18 cellular contexts compared by ENCODE assay signal in the genomic region with DNA sequence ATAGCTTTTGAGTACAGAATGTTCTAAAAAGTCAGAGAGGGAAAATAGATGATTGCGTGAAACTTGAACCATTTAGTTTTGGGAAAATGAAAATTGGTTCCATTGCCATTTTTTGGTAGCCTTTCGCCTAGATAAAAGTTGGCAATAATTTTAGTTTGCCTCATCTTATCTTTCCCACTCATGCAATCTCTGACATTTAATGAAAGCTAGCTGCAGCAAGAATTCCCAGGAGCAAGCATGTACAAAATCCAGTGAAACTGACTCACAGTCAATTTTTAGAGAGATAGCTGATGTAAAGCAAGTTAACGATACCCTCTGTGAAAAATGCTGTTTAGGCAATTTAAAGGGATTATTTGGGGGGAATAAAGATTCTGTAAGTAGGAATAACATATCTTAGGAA.
DNase-seq lines count a peak whose midpoint lies in the region; ATAC-seq and TF ChIP-seq lines count a peak whose summit lies in the region.
"Had no signal": no experiment of that assay in that cellular context is flagged by ENCODE, and none has a peak within 500 bp of the region (broad histone marks: within the 10 kb centered on the region; RNA-seq: fewer than 3 reads in every experiment).

No MANE protein-coding gene starts in this region.

- TF ChIP-seq RAD21 in neural cell (conservative IDR thresholded peaks at IDR 0.05), result no peak

- ATAC-seq in Right ventricle myocardium superior (ENCODE audit: poor library complexity) (peak; percentile 85), HG02678 (IDR thresholded peaks at IDR 0.05; ENCODE audit: unreplicated experiment) (no peak)
- ATAC-seq: HCT116, HepG2 had no signal

- no peak overlapping the region for H2AFZ ChIP-seq in neural cell (ENCODE audit: low read depth, low read length)

- H3K4me2 ChIP-seq in neural cell (ENCODE audit: low read length), result peak overlapping the region; percentile 39
- H3K4me2 ChIP-seq: BLaER1 treated with 17β-estradiol and CSF1 and Interleukin-3, amounts not matched to agents 10 nM and 100 nM had no signal

- no peaks in the 10 kb centered on the region for H3K9me2 ChIP-seq in neural cell (ENCODE audit: insufficient read depth, low read length)

- H4K20me1 ChIP-seq in neural cell (ENCODE audit: insufficient read depth), result no peaks in the 10 kb centered on the region
- H4K20me1 ChIP-seq: BLaER1 treated with 17β-estradiol and CSF1 and Interleukin-3, amounts not matched to agents 10 nM and 100 nM had no signal

- no peaks in the 10 kb centered on the region for H3K79me2 ChIP-seq in neural cell (replicated peaks; ENCODE audit: insufficient read depth, low read length)

- intact Hi-C loops in Right ventricle myocardium superior (cut with DNase I), result no loop called here
- intact Hi-C loops in cardiac septum (cut with DNase I), result no loop called here
- intact Hi-C loops in left ventricle myocardium inferior (cut with micrococcal nuclease), result no loop called here

- peak overlapping the region; percentile 10 for H3K9ac ChIP-seq in neural cell (ENCODE audit: low read length)
- H3K9ac ChIP-seq: BLaER1 treated with 17β-estradiol and CSF1 and Interleukin-3, amounts not matched to agents 10 nM and 100 nM had no signal

- no peaks in the 10 kb centered on the region for H3K9me3 ChIP-seq in left ventricle myocardium inferior (replicated peaks)
- H3K9me3 ChIP-seq in neural cell (ENCODE audit: low read length), result no peaks in the 10 kb centered on the region
- no peaks in the 10 kb centered on the region for H3K9me3 ChIP-seq in MG63

- H3K27ac ChIP-seq in left ventricle myocardium inferior (replicated peaks), result peak overlapping the region; percentile 76
- peak overlapping the region; percentile 48 for H3K27ac ChIP-seq in neural cell (ENCODE audit: low read length)
- H3K27ac ChIP-seq: BLaER1 treated with 17β-estradiol and CSF1 and Interleukin-3, amounts not matched to agents 10 nM and 100 nM had no signal

- no peak for DNase-seq in Right ventricle myocardium superior
- no peak for DNase-seq in cardiac septum (ENCODE audit: low spot score)
- peak; percentile 8 to 59 for DNase-seq in cardiac fibroblast (ENCODE audit: low read depth in 2 of 2)
- DNase-seq in left ventricle myocardium inferior, result no peak
- DNase-seq in NCI-H1105 treated with DMSO at 0.1 percent for 48 hours (lab: John Stamatoyannopoulos, UW), result no peak
- no peak for DNase-seq in MG63
- DNase-seq: 8988T; CD4-positive, CD25-positive, alpha-beta regulatory T cell; CD8-positive, alpha-beta memory T cell; COR-L47; GOT3; H7; HFFc6 had no signal

- H3K27me3 ChIP-seq in left ventricle myocardium inferior (ENCODE audit: low read depth), result no peaks in the 10 kb centered on the region
- no peaks in the 10 kb centered on the region for H3K27me3 ChIP-seq in neural cell (ENCODE audit: insufficient read depth, low read depth, low read length)
- no peaks in the 10 kb centered on the region for H3K27me3 ChIP-seq in MG63
- H3K27me3 ChIP-seq: BLaER1 treated with 17β-estradiol and CSF1 and Interleukin-3, amounts not matched to agents 10 nM and 100 nM had no signal

- H3F3A ChIP-seq in neural cell (ENCODE audit: insufficient read depth, low read length, poor library complexity, severe bottlenecking), result no peaks in the 10 kb centered on the region

- H3K4me3 ChIP-seq in cardiac fibroblast (replicated peaks in 1 of 2; ENCODE audit: low read depth in 2 of 2, low read length in 2 of 2) (no peak overlapping the region), left ventricle myocardium inferior (no peak overlapping the region), neural cell (ENCODE audit: low read length) (no peak overlapping the region), MG63 (no peak overlapping the region)
- H3K4me3 ChIP-seq: BLaER1 treated with 17β-estradiol and CSF1 and Interleukin-3, amounts not matched to agents 10 nM and 100 nM had no signal

- H3K36me3 ChIP-seq in left ventricle myocardium inferior (no peaks in the 10 kb centered on the region), neural cell (ENCODE audit: insufficient read depth, low read length) (no peaks in the 10 kb centered on the region), MG63 (no peaks in the 10 kb centered on the region)
- H3K36me3 ChIP-seq: BLaER1 treated with 17β-estradiol and CSF1 and Interleukin-3, amounts not matched to agents 10 nM and 100 nM had no signal

- TF ChIP-seq EP300 in neural cell (conservative IDR thresholded peaks at IDR 0.05; ENCODE audit: poor library complexity, severe bottlenecking), result peak; percentile 27

- H3K4me1 ChIP-seq in left ventricle myocardium inferior, result no peaks in the 10 kb centered on the region
- H3K4me1 ChIP-seq: BLaER1 treated with 17β-estradiol and CSF1 and Interleukin-3, amounts not matched to agents 10 nM and 100 nM had no signal

- TF ChIP-seq CTCF in cardiac fibroblast (IDR thresholded peaks at IDR 0.05; ENCODE audit: low read depth, low read length), result no peak
- TF ChIP-seq CTCF in left ventricle myocardium inferior (IDR thresholded peaks at IDR 0.05; ENCODE audit: borderline replicate concordance), result no peak
- TF ChIP-seq CTCF in neural cell (IDR thresholded peaks at IDR 0.05; ENCODE audit: poor library complexity, severe bottlenecking), result no peak

TF ChIP-seq in neural cell, 6 proteins besides CTCF, POLR2A, EP300 and RAD21:
- TF ChIP-seq SMC3 (conservative IDR thresholded peaks at IDR 0.05; ENCODE audit: poor library complexity), result no peak
- no peak for TF ChIP-seq EZH2 (IDR thresholded peaks at IDR 0.05; ENCODE audit: borderline replicate concordance, insufficient read depth, low read length, poor library complexity, severe bottlenecking)
- no peak for TF ChIP-seq POLR2AphosphoS5 (IDR thresholded peaks at IDR 0.05)
- TF ChIP-seq MXI1 (conservative IDR thresholded peaks at IDR 0.05; ENCODE audit: poor library complexity, severe bottlenecking), result no peak

Comparison
In these comparisons a context has a peak if more than half of its experiments do, and no peak if none do; other contexts are left out.
1. DNase-seq: peak in cardiac fibroblast (2 of 2); none in Right ventricle myocardium superior (single experiment), cardiac septum (single experiment), left ventricle myocardium inferior (single experiment), NCI-H1105 treated with DMSO at 0.1 percent for 48 hours (single experiment) and MG63 (single experiment).